ENCODE assay signal across 31 cellular contexts in the genomic region with DNA sequence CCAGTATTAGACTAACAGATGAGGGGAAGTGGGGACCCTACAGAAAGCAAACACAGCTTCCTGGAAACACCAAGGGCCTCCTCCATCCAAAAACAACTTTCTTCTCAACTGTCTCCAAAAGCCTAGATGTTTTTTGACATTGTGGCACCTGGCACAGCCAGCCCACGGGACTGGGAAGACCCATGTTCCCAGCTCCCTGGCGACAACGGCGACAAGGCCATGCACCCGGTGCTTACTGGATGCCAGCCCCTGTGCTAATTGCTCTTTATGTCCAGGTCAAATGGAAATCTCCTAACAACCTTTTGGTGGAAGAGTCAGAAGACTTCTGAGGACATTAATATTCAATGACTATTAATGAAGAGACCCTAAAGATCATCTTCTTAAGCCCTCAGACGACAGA. TPM values are rescaled to one million over a fixed set of nuclear protein-coding genes. Genes with fewer than 3 reads are reported as not detected.
"Had no signal": no experiment of that assay in that cellular context is flagged by ENCODE, and none has a peak within 500 bp of the region (broad histone marks: within the 10 kb centered on the region; RNA-seq: fewer than 3 reads in every experiment).

No MANE protein-coding gene starts in this region.

- ATAC-seq: activated T-cell treated with anti-CD3 and anti-CD28 coated beads, Interleukin-2, amount 50 U/mL, for 4 hours; activated T-helper 17 cell treated with anti-CD3 and anti-CD28 coated beads, Interleukin-2, amount 50 U/mL, for 72 hours; effector memory CD8-positive, alpha-beta T cell; esophagus mucosa; left cardiac atrium; left ventricle myocardium superior; naive thymus-derived CD4-positive, alpha-beta T cell; pancreas; psoas muscle; stimulated activated naive CD8-positive, alpha-beta T cell treated with anti-CD3 and anti-CD28 coated beads, Interleukin-15, Interleukin-2, amounts not matched to agents 100 U/mL and 50 U/mL, for 24 hours had no signal

- H3K4me3 Mint-ChIP-seq: activated CD4-positive, alpha-beta memory T cell treated with anti-CD3 and anti-CD28 coated beads, Interleukin-2, amount 10 ng/mL, durations not matched to agents 7 days and 5 days; activated CD4-positive, alpha-beta T cell treated with anti-CD3 and anti-CD28 coated beads, Interleukin-2, amount 10 ng/mL, durations not matched to agents 24 days and 14 days; activated T-cell treated with anti-CD3 and anti-CD28 coated beads, Interleukin-2, amount 50 U/mL, for 4 hours; activated T-helper 17 cell treated with anti-CD3 and anti-CD28 coated beads, Interleukin-2, amount 50 U/mL, for 72 hours; effector memory CD8-positive, alpha-beta T cell; mesothelial cell of epicardium; naive thymus-derived CD4-positive, alpha-beta T cell; T-helper 1 cell treated with Interleukin-12 subunit alpha and Interleukin-12 subunit beta and Interleukin-4 antibody, amounts not matched to agents 30 μg/mL and 1 μg/mL, for 36 hours had no signal

- H3K4me3 ChIP-seq: breast epithelium, colonic mucosa, pancreas, psoas muscle, upper lobe of left lung, vagina had no signal

- H3K27me3 ChIP-seq: breast epithelium, colonic mucosa, pancreas, upper lobe of left lung, vagina had no signal

- H3K4me1 ChIP-seq: breast epithelium, colonic mucosa, pancreas, psoas muscle had no signal

- FAIRE-seq: islet of Langerhans, pancreas had no signal

- H3K27ac ChIP-seq: colonic mucosa, psoas muscle, upper lobe of left lung, vagina, WERI-Rb-1 had no signal

- H3K4me1 Mint-ChIP-seq: activated CD4-positive, alpha-beta memory T cell treated with anti-CD3 and anti-CD28 coated beads, Interleukin-2, amount 10 ng/mL, durations not matched to agents 7 days and 5 days; activated CD4-positive, alpha-beta T cell treated with anti-CD3 and anti-CD28 coated beads, Interleukin-2, amount 10 ng/mL, durations not matched to agents 24 days and 14 days; activated T-helper 17 cell treated with anti-CD3 and anti-CD28 coated beads, Interleukin-2, amount 50 U/mL, for 72 hours; naive thymus-derived CD4-positive, alpha-beta T cell had no signal

- H3K27ac Mint-ChIP-seq: activated CD4-positive, alpha-beta memory T cell treated with anti-CD3 and anti-CD28 coated beads, Interleukin-2, amount 10 ng/mL, durations not matched to agents 7 days and 5 days; activated CD4-positive, alpha-beta T cell treated with anti-CD3 and anti-CD28 coated beads, Interleukin-2, amount 10 ng/mL, durations not matched to agents 24 days and 14 days; activated T-helper 17 cell treated with anti-CD3 and anti-CD28 coated beads, Interleukin-2, amount 50 U/mL, for 72 hours; effector memory CD8-positive, alpha-beta T cell; naive thymus-derived CD4-positive, alpha-beta T cell; T-helper 1 cell treated with Interleukin-12 subunit alpha and Interleukin-12 subunit beta and Interleukin-4 antibody, amounts not matched to agents 30 μg/mL and 1 μg/mL, for 36 hours had no signal

- DNase-seq: activated CD4-positive, alpha-beta memory T cell treated with anti-CD3 and anti-CD28 coated beads, Interleukin-2, amount 10 ng/mL, durations not matched to agents 7 days and 5 days; activated CD4-positive, alpha-beta T cell treated with anti-CD3 and anti-CD28 coated beads, Interleukin-2, amount 10 ng/mL, durations not matched to agents 24 days and 14 days; activated CD4-positive, CD25-positive, alpha-beta regulatory T cell treated with anti-CD3 and anti-CD28 coated beads, Interleukin-2, amount 50 U/mL, for 72 hours; activated CD8-positive, alpha-beta memory T cell treated with anti-CD3 and anti-CD28 coated beads, Interleukin-2, amount 50 U/mL, for 48 hours; activated gamma-delta T cell treated with Interleukin-2 at 50 U/mL for 16 hours; activated naive CD4-positive, alpha-beta T cell treated with anti-CD3 and anti-CD28 coated beads, Interleukin-2, amount 50 U/mL, for 16 hours; activated T-cell treated with anti-CD3 and anti-CD28 coated beads, Interleukin-2, amount 50 U/mL, for 4 hours; amniotic stem cell; colonic mucosa; effector memory CD8-positive, alpha-beta T cell; foreskin fibroblast; left cardiac atrium; left ventricle myocardium superior; mammary epithelial cell; naive thymus-derived CD4-positive, alpha-beta T cell; nucleus accumbens; pancreas; psoas muscle; stimulated activated CD4-positive, alpha-beta T cell treated with anti-CD3 and anti-CD28 coated beads, Interleukin-4, amount 100 ng/mL, for 1 hour; stimulated activated naive CD8-positive, alpha-beta T cell treated with anti-CD3 and anti-CD28 coated beads, Interleukin-15, Interleukin-2, amounts not matched to agents 100 U/mL and 50 U/mL, for 24 hours; SW 1271; T-helper 9 cell; WERI-Rb-1 had no signal

- H3K9me3 ChIP-seq: breast epithelium, colonic mucosa, pancreas, psoas muscle, upper lobe of left lung, vagina had no signal

- H3K36me3 ChIP-seq: breast epithelium, colonic mucosa, pancreas, upper lobe of left lung, vagina had no signal

- H3K9me3 Mint-ChIP-seq: activated CD4-positive, alpha-beta memory T cell treated with anti-CD3 and anti-CD28 coated beads, Interleukin-2, amount 10 ng/mL, durations not matched to agents 7 days and 5 days; activated CD4-positive, alpha-beta T cell treated with anti-CD3 and anti-CD28 coated beads, Interleukin-2, amount 10 ng/mL, durations not matched to agents 24 days and 14 days; activated T-cell treated with anti-CD3 and anti-CD28 coated beads, Interleukin-2, amount 50 U/mL, for 4 hours had no signal

RNA-seq across cellular contexts. Expression of gene FGFR2, which starts 7.1 kb away (rescaled TPM):
- total RNA-seq: activated CD4-positive, alpha-beta T cell treated with anti-CD3 and anti-CD28 coated beads, Interleukin-2, amount 10 ng/mL, durations not matched to agents 24 days and 14 days; activated T-helper 17 cell treated with anti-CD3 and anti-CD28 coated beads, Interleukin-2, amount 50 U/mL, for 72 hours had no signal
- polyA plus RNA-seq: naive thymus-derived CD4-positive, alpha-beta T cell had no signal
